ENCODE assay signal across 23 cellular contexts in genomic region chr11:115709297-115709696, GRCh38.
DNase-seq lines count a peak whose midpoint lies in the region; ATAC-seq, FAIRE-seq and TF ChIP-seq lines count a peak whose summit lies in the region.
"Had no signal": no experiment of that assay in that cellular context is flagged by ENCODE, and none has a peak within 500 bp of the region (broad histone marks: within the 10 kb centered on the region; RNA-seq: fewer than 3 reads in every experiment).

No MANE protein-coding gene starts in this region.

- ATAC-seq in right lobe of liver: peak in 3 of 4 donors; percentile 42 to 53 (median 47)
- no peak for ATAC-seq in HepG2
- ATAC-seq: body of pancreas; stimulated activated naive CD8-positive, alpha-beta T cell treated with anti-CD3 and anti-CD28 coated beads, Interleukin-15, Interleukin-2, amounts not matched to agents 100 U/mL and 50 U/mL, for 24 hours had no signal

- H3K9ac ChIP-seq in HepG2 (ENCODE audit: insufficient read depth, low read depth, low read length): no peak overlapping the region

- no peak overlapping the region for H2AFZ ChIP-seq in HepG2 (ENCODE audit: low read length)

- in situ Hi-C loops in HepG2 (cut with HindIII; ENCODE audit: extremely low pct_ligation_motif_present, low pct_unique_long_range_greater_than_20kb): no loop called here

- POLR2A ChIA-PET in HepG2 (lab: Yijun Ruan, JAX): no interaction called here

- intact Hi-C loops in right lobe of liver (cut with DNase I): no loop called here
- intact Hi-C loops in HepG2 (cut with micrococcal nuclease; ENCODE audit: unreplicated experiment): no loop called here

- H3K27me3 ChIP-seq in right lobe of liver (no peaks in the 10 kb centered on the region), HepG2 (ENCODE audit: control insufficient read depth in 1 of 2, insufficient read depth in 2 of 2, low read length in 2 of 2) (peaks cover 1 to 20% of the 10 kb centered on the region in 2 experiments; a peak in 2 of 5 replicates)
- H3K27me3 ChIP-seq: body of pancreas, ovary had no signal

- no peak for TF ChIP-seq POLR2A in right lobe of liver (IDR thresholded peaks at IDR 0.05)
- TF ChIP-seq POLR2A in HepG2 (IDR thresholded peaks at IDR 0.05; ENCODE audit: insufficient read depth in 1 of 2, low read depth in 2 of 2, low read length in 2 of 2): no peak

- CTCF ChIA-PET in HepG2 (lab: Yijun Ruan, JAX; ENCODE audit: low intra/inter-chr PET ratio, low total read pairs): no interaction called here

- no peak overlapping the region for H3K4me3 ChIP-seq in right lobe of liver
- H3K4me3 ChIP-seq in HepG2 (replicated peaks in 1 of 3; ENCODE audit: insufficient read depth in 1 of 3, low read depth in 2 of 3, low read length in 3 of 3): no peak overlapping the region
- H3K4me3 ChIP-seq: body of pancreas, esophagus muscularis mucosa, ovary had no signal

- no peak for TF ChIP-seq CTCF in right lobe of liver (IDR thresholded peaks at IDR 0.05)
- TF ChIP-seq CTCF in HepG2 (CRISPR knock-in tag; IDR thresholded peaks at IDR 0.05): no peak
- TF ChIP-seq CTCF in D721Med (IDR thresholded peaks at IDR 0.05; ENCODE audit: insufficient read depth, missing control alignments): no peak

- DNase-seq in right lobe of liver: no peak
- no peak for DNase-seq in HepG2 (ENCODE audit: low spot score)
- DNase-seq in NOMO-1 treated with dmso at 0.1 percent for 144 hours (lab: John Stamatoyannopoulos, UW; ENCODE audit: unreplicated experiment): peak; percentile 92
- peak; percentile 24 for DNase-seq in germinal center (ENCODE audit: low spot score)
- DNase-seq in D721Med (ENCODE audit: insufficient read length, low spot score): no peak
- no peak for DNase-seq in activated effector memory CD4-positive, alpha-beta T cell treated with anti-CD3 and anti-CD28 coated beads, Interleukin-2, amount 50 U/mL, for 16 hours
- DNase-seq in T-helper 2 cell: no peak
- DNase-seq in UCSD-AML1 (lab: John Stamatoyannopoulos, UW; ENCODE audit: unreplicated experiment): no peak
- DNase-seq: ACHN; activated CD4-positive, alpha-beta T cell treated with anti-CD3 and anti-CD28 coated beads for 48 hours; activated naive CD4-positive, alpha-beta T cell treated with anti-CD3 and anti-CD28 coated beads, Interleukin-2, amount 50 U/mL, for 16 hours; Calu3; head of caudate nucleus; Karpas-422; NCI-H187 treated with DMSO at 0.1 percent for 48 hours; NCI-H526; ovary; RPMI8226; stimulated activated naive CD8-positive, alpha-beta T cell treated with anti-CD3 and anti-CD28 coated beads, Interleukin-15, Interleukin-2, amounts not matched to agents 100 U/mL and 50 U/mL, for 24 hours had no signal

- H3K79me2 ChIP-seq in HepG2 (ENCODE audit: insufficient read depth, low read length): no peaks in the 10 kb centered on the region

- H3K36me3 ChIP-seq in right lobe of liver (no peaks in the 10 kb centered on the region), HepG2 (replicated peaks in 1 of 2; ENCODE audit: control insufficient read depth in 1 of 2, insufficient read depth in 2 of 2, low read length in 2 of 2) (no peaks in the 10 kb centered on the region)
- H3K36me3 ChIP-seq: esophagus muscularis mucosa, ovary had no signal

- no peak for FAIRE-seq in HepG2 (lab: Jason Lieb, UNC)
- no peak for FAIRE-seq in D721Med (lab: Jason Lieb, UNC)
- FAIRE-seq: GM18507, keratinocyte had no signal

- H3K27ac ChIP-seq in right lobe of liver (no peak overlapping the region), HepG2 (ENCODE audit: extremely low read length, insufficient read depth, low read length) (no peak overlapping the region)
- H3K27ac ChIP-seq: esophagus muscularis mucosa, ovary had no signal

- no TSS peak for BruUV-seq in HepG2 (replicated peaks; lab: Mats Ljungman, UMichigan)

- H3K4me2 ChIP-seq in HepG2 (ENCODE audit: low read depth, low read length): no peak overlapping the region

- 32% methylated on average over 8 of the region's 8 CpGs for WGBS in right lobe of liver (ENCODE audit: insufficient coverage, low coverage, low lambda C conversion rate, missing lambda C conversion rate)
- WGBS in HepG2 (ENCODE audit: low lambda C conversion rate): 23% methylated on average over 8 of the region's 8 CpGs

- H3K9me3 ChIP-seq in right lobe of liver: no peaks in the 10 kb centered on the region
- no peaks in the 10 kb centered on the region for H3K9me3 ChIP-seq in HepG2 (ENCODE audit: low read length)
- H3K9me3 ChIP-seq: body of pancreas, esophagus muscularis mucosa, ovary had no signal

- TF ChIP-seq RAD21 in HepG2 (CRISPR knock-in tag; IDR thresholded peaks at IDR 0.05): no peak

- H4K20me1 ChIP-seq in HepG2 (ENCODE audit: insufficient read depth, low read length): no peaks in the 10 kb centered on the region

- H3K4me1 ChIP-seq in right lobe of liver: no peaks in the 10 kb centered on the region
- no peaks in the 10 kb centered on the region for H3K4me1 ChIP-seq in HepG2 (ENCODE audit: insufficient read depth, low read length)
- H3K4me1 ChIP-seq: body of pancreas had no signal

- TF ChIP-seq EP300 in HepG2 (IDR thresholded peaks at IDR 0.05; ENCODE audit: low read depth in 2 of 2, low read length in 2 of 2) (no peak), HepG2 (CRISPR knock-in tag; IDR thresholded peaks at IDR 0.05; ENCODE audit: borderline replicate concordance) (no peak)

TF ChIP-seq in HepG2, 621 proteins besides CTCF, POLR2A, EP300 and RAD21:
- TF ChIP-seq ZNF207 (IDR thresholded peaks at IDR 0.05; ENCODE audit: borderline replicate concordance) (no peak), FOXK2 (IDR thresholded peaks at IDR 0.05) (no peak), ZNF121 (CRISPR knock-in tag; IDR thresholded peaks at IDR 0.05) (no peak), SKI (IDR thresholded peaks at IDR 0.05; ENCODE audit: partially characterized antibody) (no peak), ZNF670 (CRISPR knock-in tag; IDR thresholded peaks at IDR 0.05; ENCODE audit: borderline replicate concordance) (no peak), DRAP1 (CRISPR knock-in tag; IDR thresholded peaks at IDR 0.05) (no peak)

Comparison
In these comparisons a context has a peak if more than half of its experiments do, and no peak if none do; other contexts are left out.
1. DNase-seq: peak in NOMO-1 treated with dmso at 0.1 percent for 144 hours (single experiment) and germinal center (single experiment); none in right lobe of liver (0 of 3), HepG2 (single experiment), D721Med (single experiment), activated effector memory CD4-positive, alpha-beta T cell treated with anti-CD3 and anti-CD28 coated beads, Interleukin-2, amount 50 U/mL, for 16 hours (single experiment), T-helper 2 cell (0 of 5) and UCSD-AML1 (single experiment).